Comparison of ENCODE assay signal across 10 cellular contexts in genomic region chr21:44010429-44010828, GRCh38. TPM values are rescaled to one million over a fixed set of nuclear protein-coding genes. Genes with fewer than 3 reads are reported as not detected.
A peak's percentile ranks its signal among the peaks of the same experiment; 100 is the strongest.
DNase-seq lines count a peak whose midpoint lies in the region; ATAC-seq and TF ChIP-seq lines count a peak whose summit lies in the region.
"Had no signal": no experiment of that assay in that cellular context is flagged by ENCODE, and none has a peak within 500 bp of the region (broad histone marks: within the 10 kb centered on the region; RNA-seq: fewer than 3 reads in every experiment).

No MANE protein-coding gene starts in this region.

- H3K4me3 Mint-ChIP-seq in endodermal cell, result peak overlapping the region; percentile 78

- ATAC-seq in RWPE2 (ENCODE audit: low read depth) (no peak), foreskin keratinocyte (no peak), GM21717 (IDR thresholded peaks at IDR 0.05; ENCODE audit: unreplicated experiment) (no peak), GM19455 (IDR thresholded peaks at IDR 0.05; ENCODE audit: unreplicated experiment) (no peak)

- H3K4me2 ChIP-seq in BLaER1, result peak overlapping the region; percentile 73; the same call in 1 of the 2 replicates

- H3K4me1 ChIP-seq in BLaER1 (peaks cover 34% of the 10 kb centered on the region), RWPE2 (ENCODE audit: insufficient read depth, poor library complexity, severe bottlenecking) (peaks cover 23% of the 10 kb centered on the region), endodermal cell (ENCODE audit: control insufficient read depth, insufficient read depth, low read length) (peaks cover 3% of the 10 kb centered on the region), foreskin keratinocyte (no peaks in the 10 kb centered on the region)

- H3K36me3 ChIP-seq in BLaER1, result no peaks in the 10 kb centered on the region
- H3K36me3 ChIP-seq in RWPE2 (ENCODE audit: low read depth), result peaks cover 5% of the 10 kb centered on the region; the same call in 1 of the 2 replicates
- H3K36me3 ChIP-seq in endodermal cell (ENCODE audit: control insufficient read depth, insufficient read depth, low read length), result no peaks in the 10 kb centered on the region
- H3K36me3 ChIP-seq: uterus had no signal

- no peak overlapping the region for H3K27ac Mint-ChIP-seq in endodermal cell

- TF ChIP-seq CTCF in RWPE2 (IDR thresholded peaks at IDR 0.05; ENCODE audit: poor library complexity, severe bottlenecking) (no peak), endodermal cell (conservative IDR thresholded peaks at IDR 0.05) (no peak), foreskin keratinocyte (conservative IDR thresholded peaks at IDR 0.05) (no peak)

- no peaks in the 10 kb centered on the region for H3K27me3 Mint-ChIP-seq in endodermal cell (ENCODE audit: insufficient read depth)

- peak; percentile 75 for DNase-seq in ELF-1 (ENCODE audit: low read depth, low spot score)
- DNase-seq in RWPE2 (ENCODE audit: low spot score), result no peak
- peak; percentile 79 for DNase-seq in endodermal cell
- DNase-seq in stimulated activated CD4-positive, alpha-beta T cell treated with anti-CD3 and anti-CD28 coated beads, Interleukin-4, amount 100 ng/mL, for 1 hour, result no peak
- DNase-seq in foreskin keratinocyte, result no peak
- DNase-seq: uterus had no signal

- no peaks in the 10 kb centered on the region for H3K9me3 Mint-ChIP-seq in endodermal cell

- 44 to 56% methylated on average over 8 to 9 of the region's 9 CpGs for WGBS in endodermal cell (ENCODE audit: insufficient coverage in 1 of 2, insufficient read length in 1 of 2), 2 experiments

- H3K4me3 ChIP-seq in BLaER1, result no peak overlapping the region
- no peak overlapping the region for H3K4me3 ChIP-seq in RWPE2 (ENCODE audit: severe bottlenecking)
- H3K4me3 ChIP-seq in endodermal cell (ENCODE audit: low read length), result peak overlapping the region; percentile 76

- H3K36me3 Mint-ChIP-seq in endodermal cell (ENCODE audit: low read depth), result no peaks in the 10 kb centered on the region

- H3K9ac ChIP-seq in BLaER1 (no peak overlapping the region), endodermal cell (ENCODE audit: extremely low read depth, low read length, poor library complexity, severe bottlenecking) (no peak overlapping the region)

- peaks cover 27% of the 10 kb centered on the region for H3K4me1 Mint-ChIP-seq in endodermal cell

- H3K27ac ChIP-seq in BLaER1 (no peak overlapping the region), RWPE2 (ENCODE audit: poor library complexity, severe bottlenecking) (peak overlapping the region; percentile 77), endodermal cell (ENCODE audit: low read depth, low read length) (no peak overlapping the region), foreskin keratinocyte (no peak overlapping the region)

- H3K9me3 ChIP-seq in BLaER1, result no peaks in the 10 kb centered on the region
- H3K9me3 ChIP-seq in RWPE2 (ENCODE audit: severe bottlenecking), result no peaks in the 10 kb centered on the region
- no peaks in the 10 kb centered on the region for H3K9me3 ChIP-seq in endodermal cell (ENCODE audit: control insufficient read depth, low read length)
- H3K9me3 ChIP-seq: HAP-1, uterus had no signal

- H3K27me3 ChIP-seq in BLaER1 (no peaks in the 10 kb centered on the region), RWPE2 (ENCODE audit: insufficient read depth, poor library complexity, severe bottlenecking) (no peaks in the 10 kb centered on the region), endodermal cell (ENCODE audit: control insufficient read depth, insufficient read depth, low read length, poor library complexity, severe bottlenecking) (no peaks in the 10 kb centered on the region), foreskin keratinocyte (no peaks in the 10 kb centered on the region)
- H3K27me3 ChIP-seq: uterus had no signal

- H4K20me1 ChIP-seq in BLaER1, result peaks cover 32% of the 10 kb centered on the region

RNA-seq across cellular contexts. Expression of gene TRAPPC10, which starts 1.7 kb away (rescaled TPM):
- total RNA-seq in endodermal cell (10 to 100 TPM; 36.8 to 40.1 TPM), foreskin keratinocyte (24.3 and 27.5 TPM in 2 replicates)
- polyA plus RNA-seq in endodermal cell (2013, experiment 1 of 2), result 18.6 TPM
- polyA plus RNA-seq in endodermal cell (2013, experiment 2 of 2), result 18.9 TPM
- polyA plus RNA-seq in foreskin keratinocyte, result 6.0 and 6.7 TPM in 2 replicates

Comparison
In these comparisons a context has a peak if more than half of its experiments do, and no peak if none do; other contexts are left out.
1. DNase-seq: peak in ELF-1 (single experiment) and endodermal cell (single experiment); none in RWPE2 (single experiment), stimulated activated CD4-positive, alpha-beta T cell treated with anti-CD3 and anti-CD28 coated beads, Interleukin-4, amount 100 ng/mL, for 1 hour (single experiment) and foreskin keratinocyte (0 of 2).